ENCODE assay signal across 8 cellular contexts in the genomic region with DNA sequence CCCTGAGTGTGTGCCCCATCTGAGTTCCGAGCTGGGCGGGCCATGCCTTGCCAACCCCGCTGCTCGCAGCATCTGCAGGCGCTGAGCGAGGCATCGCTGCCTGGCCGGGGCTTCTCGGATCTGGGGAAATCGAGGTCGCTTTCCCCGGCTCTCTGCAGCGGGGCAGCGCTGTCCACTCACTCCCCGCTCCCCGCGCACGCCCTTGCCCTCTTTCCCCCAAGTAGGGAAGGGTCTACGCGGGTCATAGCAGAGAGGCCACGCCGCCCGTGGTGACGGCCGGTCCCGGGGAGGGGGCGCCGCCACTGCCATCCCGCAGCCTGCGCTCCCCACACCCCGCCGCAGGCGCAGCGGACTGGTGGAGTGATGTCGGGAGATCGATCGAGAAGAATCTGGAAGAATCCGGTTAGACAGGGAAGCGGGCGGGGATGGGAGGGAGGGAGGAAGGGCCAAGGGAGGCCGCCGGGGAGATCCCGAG. TPM values are rescaled to one million over a fixed set of nuclear protein-coding genes. Genes with fewer than 3 reads are reported as not detected.
DNase-seq lines count a peak whose midpoint lies in the region; ATAC-seq and TF ChIP-seq lines count a peak whose summit lies in the region.

No MANE protein-coding gene starts in this region.

- peak; percentile 13 for ATAC-seq in HG03439 (IDR thresholded peaks at IDR 0.05; ENCODE audit: unreplicated experiment)
- ATAC-seq in GM18505 (IDR thresholded peaks at IDR 0.05; ENCODE audit: unreplicated experiment), result no peak
- ATAC-seq in GM18858 (IDR thresholded peaks at IDR 0.05; ENCODE audit: unreplicated experiment), result no peak

- H3K4me1 Mint-ChIP-seq in activated T-helper 1 cell treated with anti-CD3 and anti-CD28 coated beads, Interleukin-12 subunit alpha, Interleukin-12 subunit beta, Interleukin-2, Interleukin-4 antibody, amounts not matched to agents 30 ng/mL and 10 ng/mL and 1 ng/mL, durations not matched to agents 14 hours and 24 hours and 36 hours (ENCODE audit: low read depth), result peaks cover 15% of the 10 kb centered on the region
- H3K4me1 Mint-ChIP-seq in neural crest cell, result peaks cover 23% of the 10 kb centered on the region

- H3K4me3 ChIP-seq in GM12865 (ENCODE audit: low read depth, low read length) (peak overlapping the region; percentile 89), fibroblast of villous mesenchyme (ENCODE audit: low read depth, low read length) (peak overlapping the region; percentile 87)

- no peak for TF ChIP-seq POLR2A in GM18505 (IDR thresholded peaks at IDR 0.05; ENCODE audit: borderline replicate concordance, extremely low read depth, insufficient read depth, insufficient read length)

- H3K36me3 Mint-ChIP-seq in activated T-helper 1 cell treated with anti-CD3 and anti-CD28 coated beads, Interleukin-12 subunit alpha, Interleukin-12 subunit beta, Interleukin-2, Interleukin-4 antibody, amounts not matched to agents 30 ng/mL and 10 ng/mL and 1 ng/mL, durations not matched to agents 14 hours and 24 hours and 36 hours (ENCODE audit: low read depth), result peaks cover 29% of the 10 kb centered on the region
- H3K36me3 Mint-ChIP-seq in neural crest cell (ENCODE audit: low read depth), result peaks cover 10% of the 10 kb centered on the region

- TF ChIP-seq CTCF in GM12865 (IDR thresholded peaks at IDR 0.05; ENCODE audit: insufficient read depth, low read depth, low read length, missing control alignments), result no peak
- TF ChIP-seq CTCF in fibroblast of villous mesenchyme (IDR thresholded peaks at IDR 0.05; ENCODE audit: insufficient read depth, low read depth, low read length), result no peak
- TF ChIP-seq CTCF in neural crest cell (conservative IDR thresholded peaks at IDR 0.05), result no peak

- H3K4me3 Mint-ChIP-seq in activated T-helper 1 cell treated with anti-CD3 and anti-CD28 coated beads, Interleukin-12 subunit alpha, Interleukin-12 subunit beta, Interleukin-2, Interleukin-4 antibody, amounts not matched to agents 30 ng/mL and 10 ng/mL and 1 ng/mL, durations not matched to agents 14 hours and 24 hours and 36 hours, result peak overlapping the region; percentile 80
- peak overlapping the region; percentile 84 for H3K4me3 Mint-ChIP-seq in neural crest cell

- intact Hi-C loops in activated T-helper 1 cell treated with anti-CD3 and anti-CD28 coated beads, Interleukin-12 subunit alpha, Interleukin-12 subunit beta, Interleukin-2, Interleukin-4 antibody, amounts not matched to agents 30 ng/mL and 10 ng/mL and 1 ng/mL, durations not matched to agents 14 hours and 24 hours and 36 hours (cut with micrococcal nuclease), result loop anchor here (1.0 to 5.0 kb wide), 3 partner anchors 18 to 96 kb away; a partner anchor contains a TSS

- no peaks in the 10 kb centered on the region for H3K9me3 Mint-ChIP-seq in activated T-helper 1 cell treated with anti-CD3 and anti-CD28 coated beads, Interleukin-12 subunit alpha, Interleukin-12 subunit beta, Interleukin-2, Interleukin-4 antibody, amounts not matched to agents 30 ng/mL and 10 ng/mL and 1 ng/mL, durations not matched to agents 14 hours and 24 hours and 36 hours
- H3K9me3 Mint-ChIP-seq in neural crest cell, result no peaks in the 10 kb centered on the region

- peaks cover 24% of the 10 kb centered on the region for H3K27me3 Mint-ChIP-seq in activated T-helper 1 cell treated with anti-CD3 and anti-CD28 coated beads, Interleukin-12 subunit alpha, Interleukin-12 subunit beta, Interleukin-2, Interleukin-4 antibody, amounts not matched to agents 30 ng/mL and 10 ng/mL and 1 ng/mL, durations not matched to agents 14 hours and 24 hours and 36 hours (ENCODE audit: insufficient read depth)
- H3K27me3 Mint-ChIP-seq in neural crest cell (ENCODE audit: low read depth), result peaks cover 22% of the 10 kb centered on the region

- DNase-seq in GM12865 (ENCODE audit: low read depth), result peak; percentile 18
- DNase-seq in activated T-helper 1 cell treated with anti-CD3 and anti-CD28 coated beads, Interleukin-12 subunit alpha, Interleukin-12 subunit beta, Interleukin-2, Interleukin-4 antibody, amounts not matched to agents 30 ng/mL and 10 ng/mL and 1 ng/mL, durations not matched to agents 14 hours and 24 hours and 36 hours (ENCODE audit: low spot score), result peak; percentile 5
- no peak for DNase-seq in fibroblast of villous mesenchyme (ENCODE audit: low read depth)
- no peak for DNase-seq in neural crest cell (ENCODE audit: low read depth, low spot score)
- no peak for DNase-seq in NCI-H2081 (lab: John Stamatoyannopoulos, UW)

- H3K27ac Mint-ChIP-seq in activated T-helper 1 cell treated with anti-CD3 and anti-CD28 coated beads, Interleukin-12 subunit alpha, Interleukin-12 subunit beta, Interleukin-2, Interleukin-4 antibody, amounts not matched to agents 30 ng/mL and 10 ng/mL and 1 ng/mL, durations not matched to agents 14 hours and 24 hours and 36 hours, result no peak overlapping the region
- no peak overlapping the region for H3K27ac Mint-ChIP-seq in neural crest cell (ENCODE audit: unreplicated experiment)

RNA-seq across cellular contexts. Expression of a gene that starts 0.5 kb away (rescaled TPM):
- total RNA-seq in activated T-helper 1 cell treated with anti-CD3 and anti-CD28 coated beads, Interleukin-12 subunit alpha, Interleukin-12 subunit beta, Interleukin-2, Interleukin-4 antibody, amounts not matched to agents 30 ng/mL and 10 ng/mL and 1 ng/mL, durations not matched to agents 14 hours and 24 hours and 36 hours, result 247 and 269 TPM in 2 replicates
- total RNA-seq in fibroblast of villous mesenchyme (25.4 and 51.8 TPM in 2 replicates), neural crest cell (102 and 113 TPM in 2 replicates)

RNA-seq across cellular contexts. Expression of a gene that starts 18.2 kb away (rescaled TPM):
- total RNA-seq in activated T-helper 1 cell treated with anti-CD3 and anti-CD28 coated beads, Interleukin-12 subunit alpha, Interleukin-12 subunit beta, Interleukin-2, Interleukin-4 antibody, amounts not matched to agents 30 ng/mL and 10 ng/mL and 1 ng/mL, durations not matched to agents 14 hours and 24 hours and 36 hours, result 35.1 and 42.2 TPM in 2 replicates
- total RNA-seq in fibroblast of villous mesenchyme (21.2 and 22.2 TPM in 2 replicates), neural crest cell (38.8 and 43.5 TPM in 2 replicates)

RNA-seq across cellular contexts. Expression of a gene that starts 40.5 kb away (rescaled TPM):
- not detected in 2 replicates for total RNA-seq in activated T-helper 1 cell treated with anti-CD3 and anti-CD28 coated beads, Interleukin-12 subunit alpha, Interleukin-12 subunit beta, Interleukin-2, Interleukin-4 antibody, amounts not matched to agents 30 ng/mL and 10 ng/mL and 1 ng/mL, durations not matched to agents 14 hours and 24 hours and 36 hours
- under 0.01 and 0.86 TPM in 2 replicates for total RNA-seq in fibroblast of villous mesenchyme
- not detected in 2 replicates for total RNA-seq in neural crest cell

Comparison
In these comparisons a context has a peak if more than half of its experiments do, and no peak if none do; other contexts are left out.
1. DNase-seq: peak in GM12865 (single experiment) and activated T-helper 1 cell treated with anti-CD3 and anti-CD28 coated beads, Interleukin-12 subunit alpha, Interleukin-12 subunit beta, Interleukin-2, Interleukin-4 antibody, amounts not matched to agents 30 ng/mL and 10 ng/mL and 1 ng/mL, durations not matched to agents 14 hours and 24 hours and 36 hours (single experiment); none in fibroblast of villous mesenchyme (single experiment), neural crest cell (single experiment) and NCI-H2081 (0 of 2).